Comparison of ENCODE assay signal across 27 cellular contexts in genomic region chr22:44317163-44317455, GRCh38. TPM values are rescaled to one million over a fixed set of nuclear protein-coding genes. Genes with fewer than 3 reads are reported as not detected.
"Had no signal": no experiment of that assay in that cellular context is flagged by ENCODE, and none has a peak within 500 bp of the region (broad histone marks: within the 10 kb centered on the region; RNA-seq: fewer than 3 reads in every experiment).

No MANE protein-coding gene starts in this region.

- H3K27ac ChIP-seq: ascending aorta, breast epithelium, SJCRH30, SK-N-MC had no signal

- H3K4me1 ChIP-seq: ascending aorta, breast epithelium, SJCRH30 had no signal

- H3K36me3 ChIP-seq: ascending aorta, breast epithelium, SJCRH30 had no signal

- H3K27me3 ChIP-seq: ascending aorta had no signal

- DNase-seq: activated CD4-positive, alpha-beta T cell treated with anti-CD3 and anti-CD28 coated beads, Interleukin-2, amount 10 ng/mL, durations not matched to agents 24 days and 14 days; activated CD4-positive, alpha-beta T cell treated with anti-CD3 and anti-CD28 coated beads, Interleukin-2, amount 50 U/mL, for 48 hours; activated CD8-positive, alpha-beta T cell treated with anti-CD3 and anti-CD28 coated beads, Interleukin-2, amount 10 ng/mL, durations not matched to agents 7 days and 5 days; activated gamma-delta T cell; activated naive CD4-positive, alpha-beta T cell treated with Interleukin-2 at 50 U/mL for 16 hours; activated naive CD8-positive, alpha-beta T cell treated with anti-CD3 and anti-CD28 coated beads, Interleukin-2, amount 10 ng/mL, durations not matched to agents 7 days and 5 days; activated T-cell treated with anti-CD3 and anti-CD28 coated beads, Interleukin-2, amount 50 U/mL, for 24 hours; caudate nucleus; cerebellar nuclear complex; NCI-H1105; NCI-H1436 treated with DMSO at 0.1 percent for 48 hours; NCI-H1930; NCI-H2081 treated with DMSO at 0.1 percent for 48 hours; NCI-H345; NCI-H526; NCI-H748 treated with DMSO at 0.1 percent for 48 hours; NK-92 treated with Interleukin-12 subunit alpha and Interleukin-12 subunit beta, amount 100 ng/mL, for 24 hours; PC-3; SHP77 had no signal

- ATAC-seq: activated CD8-positive, alpha-beta T cell treated with anti-CD3 and anti-CD28 coated beads, Interleukin-2, amount 10 ng/mL, durations not matched to agents 7 days and 5 days; K562; PC-3 had no signal

- FAIRE-seq: K562, RCC 7860, TTC549 had no signal

- H3K4me3 ChIP-seq: ascending aorta, breast epithelium, K562, SJCRH30 had no signal

- H3K9me3 ChIP-seq: ascending aorta, breast epithelium, SJCRH30 had no signal

RNA-seq across cellular contexts. Expression of gene SHISAL1, which starts 4.4 kb away (rescaled TPM):
- total RNA-seq: activated CD4-positive, alpha-beta T cell treated with anti-CD3 and anti-CD28 coated beads, Interleukin-2, amount 10 ng/mL, durations not matched to agents 24 days and 14 days; activated CD8-positive, alpha-beta T cell treated with anti-CD3 and anti-CD28 coated beads, Interleukin-2, amount 10 ng/mL, durations not matched to agents 7 days and 5 days; activated naive CD8-positive, alpha-beta T cell treated with anti-CD3 and anti-CD28 coated beads, Interleukin-2, amount 10 ng/mL, durations not matched to agents 7 days and 5 days; activated T-helper 2 cell treated with anti-CD3 and anti-CD28 coated beads, Interferon-gamma antibody, Interleukin-2, Interleukin-4, amounts not matched to agents 10 μg/mL and 5 μg/mL and 100 μg/mL, durations not matched to agents 14 hours and 24 hours and 36 hours; K562; SJCRH30 had no signal
- polyA plus RNA-seq: K562 had no signal
